Comparison of ENCODE assay signal across 9 cellular contexts in genomic region chr11:71563401-71563800, GRCh38. TPM values are rescaled to one million over a fixed set of nuclear protein-coding genes. Genes with fewer than 3 reads are reported as not detected.
A peak's percentile ranks its signal among the peaks of the same experiment; 100 is the strongest.
DNase-seq lines count a peak whose midpoint lies in the region; ATAC-seq and TF ChIP-seq lines count a peak whose summit lies in the region.
"Had no signal": no experiment of that assay in that cellular context is flagged by ENCODE, and none has a peak within 500 bp of the region (broad histone marks: within the 10 kb centered on the region; RNA-seq: fewer than 3 reads in every experiment).

No MANE protein-coding gene starts in this region.

- no peaks in the 10 kb centered on the region for H3K79me2 ChIP-seq in OCI-LY7 (ENCODE audit: insufficient read depth, low read depth, low read length)

- BruUV-seq in OCI-LY7 (replicated peaks; lab: Mats Ljungman, UMichigan) = no TSS peak

- H3K27ac Mint-ChIP-seq in T-helper 2 cell treated with Interferon-gamma antibody and Interleukin-4, amounts not matched to agents 5 μg/mL and 100 μg/mL, for 36 hours = no peak overlapping the region

- H3K9me3 ChIP-seq in OCI-LY7 (ENCODE audit: low read length) (no peaks in the 10 kb centered on the region), psoas muscle (no peaks in the 10 kb centered on the region)

- no peak overlapping the region for H3K4me3 Mint-ChIP-seq in T-helper 2 cell treated with Interferon-gamma antibody and Interleukin-4, amounts not matched to agents 5 μg/mL and 100 μg/mL, for 36 hours

- 23 to 30% (median 28%) methylated on average over 8 of the region's 8 CpGs for WGBS in psoas muscle, 3 donors

- no peaks in the 10 kb centered on the region for H3K9me2 ChIP-seq in OCI-LY7 (ENCODE audit: insufficient read depth, low read length)

- no peak overlapping the region for H2AFZ ChIP-seq in OCI-LY7 (ENCODE audit: low read length)

- peak; percentile 79 for DNase-seq in AG08396 (ENCODE audit: low spot score)
- DNase-seq in OCI-LY7 (ENCODE audit: low spot score) = peak; percentile 34
- peak; percentile 52 for DNase-seq in epithelial cell of esophagus (ENCODE audit: low read depth)
- no peak for DNase-seq in psoas muscle
- no peak for DNase-seq in T-helper 2 cell treated with Interferon-gamma antibody and Interleukin-4, amounts not matched to agents 5 μg/mL and 100 μg/mL, for 36 hours (ENCODE audit: low spot score)
- no peak for DNase-seq in cerebellum (ENCODE audit: low spot score)
- DNase-seq in activated CD8-positive, alpha-beta memory T cell treated with anti-CD3 and anti-CD28 coated beads, Interleukin-2, amount 50 U/mL, for 48 hours = no peak

- H3K4me1 ChIP-seq in OCI-LY7 (ENCODE audit: insufficient read depth, low read length, poor library complexity, severe bottlenecking) (no peaks in the 10 kb centered on the region), psoas muscle (no peaks in the 10 kb centered on the region)

- peak in 2 of 4 donors; percentile 20 to 32 for ATAC-seq in psoas muscle

- no peaks in the 10 kb centered on the region for H4K20me1 ChIP-seq in OCI-LY7 (ENCODE audit: insufficient read depth, low read length)

- CTCF ChIA-PET in OCI-LY7 (lab: Charles Lee; ENCODE audit: unreplicated experiment) = interaction anchor here (1.1 kb wide), 1 partner anchor 63 kb away, joined by 3 read pairs; no protein-coding TSS in a partner anchor

- no peak overlapping the region for H3K27ac ChIP-seq in OCI-LY7 (ENCODE audit: low read depth, low read length, poor library complexity, severe bottlenecking)
- no peak overlapping the region for H3K27ac ChIP-seq in psoas muscle

- intact Hi-C loops in OCI-LY7 (cut with micrococcal nuclease; ENCODE audit: unreplicated experiment) (no loop called here), psoas muscle (cut with DNase I) (no loop called here)

- TF ChIP-seq CTCF in GM12874 (IDR thresholded peaks at IDR 0.05; ENCODE audit: insufficient read depth, low read depth, low read length) = peak; percentile 56
- peak; percentile 71 for TF ChIP-seq CTCF in OCI-LY7 (conservative IDR thresholded peaks at IDR 0.05; ENCODE audit: low read length)
- TF ChIP-seq CTCF in epithelial cell of esophagus (IDR thresholded peaks at IDR 0.05; ENCODE audit: insufficient read depth, low read depth, low read length, missing control alignments) = peak; percentile 46
- TF ChIP-seq CTCF in psoas muscle (IDR thresholded peaks at IDR 0.05) = peak; percentile 18

- POLR2A ChIA-PET in OCI-LY7 (lab: Charles Lee) = interaction anchor here (0.6 kb wide), 1 partner anchor 111 kb away, joined by 3 read pairs; no protein-coding TSS in a partner anchor

- H3K4me1 Mint-ChIP-seq in T-helper 2 cell treated with Interferon-gamma antibody and Interleukin-4, amounts not matched to agents 5 μg/mL and 100 μg/mL, for 36 hours (ENCODE audit: low read depth) = no peaks in the 10 kb centered on the region

- no peaks in the 10 kb centered on the region for H3K36me3 ChIP-seq in OCI-LY7 (ENCODE audit: insufficient read depth, low read length)
- no peaks in the 10 kb centered on the region for H3K36me3 ChIP-seq in psoas muscle (ENCODE audit: insufficient read depth in 1 of 2, low read depth in 1 of 2)

- no peak overlapping the region for H3K4me3 ChIP-seq in OCI-LY7 (ENCODE audit: low read depth, low read length, poor library complexity, severe bottlenecking)
- no peak overlapping the region for H3K4me3 ChIP-seq in epithelial cell of esophagus (ENCODE audit: low read length)
- H3K4me3 ChIP-seq in psoas muscle = no peak overlapping the region

- no peaks in the 10 kb centered on the region for H3K9me3 Mint-ChIP-seq in T-helper 2 cell treated with Interferon-gamma antibody and Interleukin-4, amounts not matched to agents 5 μg/mL and 100 μg/mL, for 36 hours

- no peak overlapping the region for H3K4me2 ChIP-seq in OCI-LY7 (ENCODE audit: low read length)

- peaks cover 0 to 20% (median 3%) of the 10 kb centered on the region in 3 donors for H3K27me3 ChIP-seq in psoas muscle (ENCODE audit: insufficient read depth in 3 of 3, low read length in 2 of 3)

- no peaks in the 10 kb centered on the region for H3K36me3 Mint-ChIP-seq in T-helper 2 cell treated with Interferon-gamma antibody and Interleukin-4, amounts not matched to agents 5 μg/mL and 100 μg/mL, for 36 hours (ENCODE audit: low read depth)

- peaks cover 14% of the 10 kb centered on the region for H3K27me3 Mint-ChIP-seq in T-helper 2 cell treated with Interferon-gamma antibody and Interleukin-4, amounts not matched to agents 5 μg/mL and 100 μg/mL, for 36 hours (ENCODE audit: low read depth)

RNA-seq across cellular contexts. Expression of gene KRTAP5-10, which starts 2.0 kb away (rescaled TPM):
- not detected in 2 replicates for total RNA-seq in OCI-LY7 (2014; rRNA removed; shearing (Covaris generic))
- not detected in 2 replicates for total RNA-seq in OCI-LY7 (2022)
- not detected for total RNA-seq in psoas muscle
- polyA plus RNA-seq in psoas muscle = not detected
- not detected for total RNA-seq in cerebellum
- total RNA-seq: temporal lobe had no signal

RNA-seq across cellular contexts. Expression of gene KRTAP5-9, which starts 15.2 kb away (rescaled TPM):
- total RNA-seq in OCI-LY7 (2014; rRNA removed; shearing (Covaris generic)) = not detected in 2 replicates
- total RNA-seq in OCI-LY7 (2022) (not detected in 2 replicates), psoas muscle (not detected), cerebellum (not detected)
- under 1 TPM in 2 of 3 donors, not detected in 1; 0.05 to 0.09 TPM for polyA plus RNA-seq in psoas muscle
- total RNA-seq: temporal lobe had no signal

RNA-seq across cellular contexts. Expression of gene KRTAP5-11, which starts 19.3 kb away (rescaled TPM):
- total RNA-seq in OCI-LY7 (2014; rRNA removed; shearing (Covaris generic)) = not detected in 2 replicates
- total RNA-seq in OCI-LY7 (2022) = not detected in 2 replicates
- total RNA-seq in psoas muscle = not detected
- polyA plus RNA-seq in psoas muscle = not detected
- total RNA-seq in cerebellum = not detected
- total RNA-seq: temporal lobe had no signal

RNA-seq across cellular contexts. Expression of gene KRTAP5-8, which starts 25.6 kb away (rescaled TPM):
- total RNA-seq in OCI-LY7 (2014; rRNA removed; shearing (Covaris generic)) = not detected in 2 replicates
- not detected in 2 replicates for total RNA-seq in OCI-LY7 (2022)
- total RNA-seq in psoas muscle = not detected
- not detected for polyA plus RNA-seq in psoas muscle
- total RNA-seq in cerebellum = not detected
- total RNA-seq: temporal lobe had no signal

RNA-seq across cellular contexts. Expression of gene KRTAP5-7, which starts 36.3 kb away (rescaled TPM):
- total RNA-seq in OCI-LY7 (2014; rRNA removed; shearing (Covaris generic)) = not detected in 2 replicates
- total RNA-seq in OCI-LY7 (2022) = not detected in 2 replicates
- total RNA-seq in psoas muscle = not detected
- under 1 TPM in 1 of 3 donors, not detected in 2; 0.01 TPM for polyA plus RNA-seq in psoas muscle
- 0.18 TPM for total RNA-seq in cerebellum
- total RNA-seq: temporal lobe had no signal

Comparison
In these comparisons a context has a peak if more than half of its experiments do, and no peak if none do; other contexts are left out.
1. DNase-seq: peak in AG08396 (single experiment), OCI-LY7 (single experiment) and epithelial cell of esophagus (single experiment); none in psoas muscle (0 of 2), T-helper 2 cell treated with Interferon-gamma antibody and Interleukin-4, amounts not matched to agents 5 μg/mL and 100 μg/mL, for 36 hours (single experiment), cerebellum (single experiment) and activated CD8-positive, alpha-beta memory T cell treated with anti-CD3 and anti-CD28 coated beads, Interleukin-2, amount 50 U/mL, for 48 hours (single experiment).
2. CTCF ChIP-seq: peak in every context shown above with its lines; median percentile 71 in OCI-LY7; 56 in GM12874; 46 in epithelial cell of esophagus; 18 in psoas muscle.